In the genomic region with DNA sequence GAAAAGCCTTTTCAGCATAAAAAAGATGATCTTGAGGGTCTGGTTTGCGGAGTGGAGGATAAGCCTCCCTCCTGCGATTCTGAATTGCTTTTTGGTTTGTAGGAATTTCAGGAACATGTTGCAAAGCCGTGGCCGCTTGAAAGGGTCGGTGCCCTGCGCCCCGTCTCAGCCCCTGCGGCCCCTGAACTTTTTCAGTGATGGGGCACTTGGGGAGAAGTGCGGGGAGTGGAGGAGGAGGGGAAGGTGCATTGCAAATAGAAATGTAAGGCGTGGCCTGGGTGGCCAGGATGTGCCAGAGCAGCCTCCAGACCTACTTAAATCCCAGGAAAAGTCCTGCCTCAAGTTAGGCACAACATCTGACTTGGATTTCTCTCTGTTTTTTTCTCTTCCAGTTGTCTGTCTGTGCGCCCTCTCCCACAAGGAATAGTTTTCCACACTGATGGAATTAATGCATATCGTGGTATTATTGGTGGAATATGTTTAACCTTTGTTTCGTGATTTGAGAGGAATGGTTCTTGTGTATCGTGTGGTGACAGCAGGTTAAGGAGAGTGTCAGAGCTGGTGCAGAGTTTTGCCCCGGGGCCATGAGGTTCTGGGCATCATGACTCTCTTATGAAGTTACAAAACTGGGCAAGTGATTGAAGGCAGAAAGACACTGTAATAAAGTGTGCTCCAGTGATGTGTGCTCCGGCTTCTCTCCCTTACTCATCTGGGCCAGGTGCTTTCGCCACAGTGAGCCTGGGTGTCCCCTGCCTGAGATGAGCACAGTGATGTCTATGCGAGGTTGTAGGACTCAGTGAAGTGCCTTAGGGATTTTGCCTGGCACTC, we compare ENCODE assay signal across 8 cellular contexts.
DNase-seq lines count a peak whose midpoint lies in the region; ATAC-seq and TF ChIP-seq lines count a peak whose summit lies in the region.

No MANE protein-coding gene starts in this region.

- no peak for ATAC-seq in naive thymus-derived CD8-positive, alpha-beta T cell
- ATAC-seq in HG03095 (IDR thresholded peaks at IDR 0.05; ENCODE audit: unreplicated experiment) (no peak), GM18868 (IDR thresholded peaks at IDR 0.05; ENCODE audit: unreplicated experiment) (no peak)

- DNase-seq in AG10803 (ENCODE audit: low read depth) = peak; percentile 33
- no peak for DNase-seq in Jurkat, Clone E6-1 (ENCODE audit: low read depth, low spot score)
- no peak for DNase-seq in naive thymus-derived CD8-positive, alpha-beta T cell
- DNase-seq in retina = no peak
- DNase-seq in NCI-H1694 (lab: John Stamatoyannopoulos, UW) = no peak

- peak overlapping the region; percentile 69 for H3K4me3 ChIP-seq in AG10803 (ENCODE audit: low read length)
- H3K4me3 ChIP-seq in Jurkat, Clone E6-1 (ENCODE audit: low read length) = 0 out of 2 replicates have a peak overlapping the region, but pooled peaks have one; percentile 83

- H3K27me3 Mint-ChIP-seq in naive thymus-derived CD8-positive, alpha-beta T cell = no peaks in the 10 kb centered on the region

- peaks cover 30 to 66% (median 61%) of the 10 kb centered on the region in 4 donors for H3K4me1 Mint-ChIP-seq in naive thymus-derived CD8-positive, alpha-beta T cell

- POLR2A ChIA-PET in naive thymus-derived CD8-positive, alpha-beta T cell (lab: Charles Lee) = interaction anchor here (0.6 kb wide), 1 partner anchor 206 kb away, joined by 3 read pairs; no protein-coding TSS in a partner anchor

- H3K9me3 Mint-ChIP-seq in naive thymus-derived CD8-positive, alpha-beta T cell = no peaks in the 10 kb centered on the region

- no peaks in the 10 kb centered on the region for H3K36me3 Mint-ChIP-seq in naive thymus-derived CD8-positive, alpha-beta T cell

- H3K4me3 Mint-ChIP-seq in naive thymus-derived CD8-positive, alpha-beta T cell = peak overlapping the region; percentile 45 to 98 (median 94)

- TF ChIP-seq CTCF in AG10803 (conservative IDR thresholded peaks at IDR 0.05; ENCODE audit: low read length) = no peak

- peak overlapping the region in 9 of 10 donors; percentile 56 to 95 (median 90) for H3K27ac Mint-ChIP-seq in naive thymus-derived CD8-positive, alpha-beta T cell

- peak overlapping the region; percentile 99 for H3K27ac ChIP-seq in cingulate gyrus (ENCODE audit: low read depth, low read length)
